Comparison of ENCODE assay signal across 5 cellular contexts in the genomic region with DNA sequence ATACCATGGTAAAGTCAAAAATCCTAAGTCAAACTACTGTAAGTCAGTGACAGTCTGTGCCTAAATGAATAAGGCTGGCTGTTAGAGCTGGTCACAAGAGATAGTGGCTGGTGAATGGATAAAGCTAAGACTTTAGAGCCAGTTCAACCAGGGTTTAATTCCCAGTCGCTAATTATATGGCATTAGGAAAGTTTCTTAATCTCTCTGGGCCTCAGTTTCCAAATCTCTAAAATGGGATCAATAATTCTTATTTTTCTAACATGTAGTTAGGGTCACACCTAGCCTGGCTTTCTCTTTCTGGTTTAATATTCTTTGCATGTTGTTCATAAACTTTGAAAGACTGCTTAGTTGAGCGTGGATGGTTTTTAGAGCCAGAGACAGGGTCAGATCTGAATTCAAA.
"Had no signal": no experiment of that assay in that cellular context is flagged by ENCODE, and none has a peak within 500 bp of the region (broad histone marks: within the 10 kb centered on the region; RNA-seq: fewer than 3 reads in every experiment).

No MANE protein-coding gene starts in this region.

- H3K9ac ChIP-seq: KMS-11 had no signal

- H3K27ac ChIP-seq: HL-60, KMS-11 had no signal

- H3K4me2 ChIP-seq: KMS-11 had no signal

- DNase-seq: IMR-90, KG1 had no signal

- FAIRE-seq: HTR-8/SVneo had no signal
